8 cellular contexts compared by ENCODE assay signal in the genomic region with DNA sequence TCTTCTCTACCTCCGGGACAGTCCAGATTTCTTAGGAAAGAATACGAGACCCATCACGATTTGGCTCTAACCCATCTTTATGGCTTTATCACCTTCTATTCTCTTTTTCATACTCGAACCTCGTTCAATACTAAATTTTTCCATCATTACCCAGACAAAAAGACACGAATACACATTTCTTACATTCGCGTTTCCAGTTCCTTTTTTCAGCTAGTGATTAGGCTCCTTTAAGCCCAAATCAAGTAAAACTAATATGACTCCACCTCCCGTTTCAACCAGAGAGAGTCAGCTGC. TPM values are rescaled to one million over a fixed set of nuclear protein-coding genes. Genes with fewer than 3 reads are reported as not detected.
DNase-seq lines count a peak whose midpoint lies in the region; ATAC-seq and TF ChIP-seq lines count a peak whose summit lies in the region.

No MANE protein-coding gene starts in this region.

- peaks cover 27% of the 10 kb centered on the region for H3K36me3 Mint-ChIP-seq in activated naive CD8-positive, alpha-beta T cell treated with anti-CD3 and anti-CD28 coated beads for 36 hours
- H3K36me3 Mint-ChIP-seq in immature natural killer cell: peaks cover 4 to 26% (median 9%) of the 10 kb centered on the region in 3 donors

- TF ChIP-seq CTCF in SK-N-SH (IDR thresholded peaks at IDR 0.05): no peak

- H3F3A ChIP-seq in SK-N-SH (replicated peaks; ENCODE audit: insufficient read depth): peaks cover 44% of the 10 kb centered on the region

- no peak for ATAC-seq in SK-N-SH treated with all-trans-retinoic acid at 6 μM for 48 hours
- ATAC-seq in HG03469 (IDR thresholded peaks at IDR 0.05; ENCODE audit: unreplicated experiment): no peak

- no peaks in the 10 kb centered on the region for H4K20me1 ChIP-seq in SK-N-SH (ENCODE audit: insufficient read depth)

- no peaks in the 10 kb centered on the region for H3K9me3 Mint-ChIP-seq in activated naive CD8-positive, alpha-beta T cell treated with anti-CD3 and anti-CD28 coated beads for 36 hours
- no peaks in the 10 kb centered on the region for H3K9me3 Mint-ChIP-seq in immature natural killer cell

- H3K27ac ChIP-seq in SK-N-SH (ENCODE audit: low read depth in 2 of 2, low read length in 1 of 2) (peak overlapping the region; percentile 86 to 96), subcutaneous abdominal adipose tissue (ENCODE audit: low read depth, low read length) (peak overlapping the region; percentile 76)

- no peaks in the 10 kb centered on the region for H3K9me2 ChIP-seq in SK-N-SH

- no peak for TF ChIP-seq RAD21 in SK-N-SH (IDR thresholded peaks at IDR 0.05; ENCODE audit: low read length)

- H3K79me2 ChIP-seq in SK-N-SH (ENCODE audit: insufficient read depth): peaks cover 60% of the 10 kb centered on the region

- peaks cover 17% of the 10 kb centered on the region for H3K4me1 Mint-ChIP-seq in activated naive CD8-positive, alpha-beta T cell treated with anti-CD3 and anti-CD28 coated beads for 36 hours
- H3K4me1 Mint-ChIP-seq in immature natural killer cell: peaks cover 21 to 32% of the 10 kb centered on the region in 2 donors

- CTCF ChIA-PET in SK-N-SH (lab: Yijun Ruan, JAX): interaction anchor here (0.8 to 1.8 kb wide), 3 partner anchors 17 to 78 kb away, joined by 3 to 5 read pairs (median 5); a partner anchor contains a TSS

- no peak for DNase-seq in SK-N-SH
- DNase-seq in activated naive CD8-positive, alpha-beta T cell treated with anti-CD3 and anti-CD28 coated beads for 36 hours: no peak
- no peak for DNase-seq in immature natural killer cell
- DNase-seq in stimulated activated CD4-positive, alpha-beta T cell treated with anti-CD3 and anti-CD28 coated beads, Interleukin-4, amount 100 ng/mL, for 1 hour: no peak
- DNase-seq in medulla oblongata (ENCODE audit: extremely low spot score): no peak

- H3K9ac ChIP-seq in SK-N-SH (peak overlapping the region; percentile 78), subcutaneous abdominal adipose tissue (ENCODE audit: low read length in 5 of 5) (peak overlapping the region; percentile 74 to 95 (median 83))

- H3K27ac Mint-ChIP-seq in activated naive CD8-positive, alpha-beta T cell treated with anti-CD3 and anti-CD28 coated beads for 36 hours: peak overlapping the region; percentile 96
- peak overlapping the region; percentile 92 to 100 (median 96) for H3K27ac Mint-ChIP-seq in immature natural killer cell

- H3K4me1 ChIP-seq in SK-N-SH (ENCODE audit: control insufficient read depth in 1 of 2, insufficient read depth in 2 of 2, low read depth in 1 of 2, low read length in 1 of 2): peaks cover 0 to 7% of the 10 kb centered on the region in 2 experiments; a peak in 2 of 4 replicates
- peaks cover 0 to 18% (median 15%) of the 10 kb centered on the region in 5 donors for H3K4me1 ChIP-seq in subcutaneous abdominal adipose tissue (ENCODE audit: control insufficient read depth in 5 of 5, insufficient read depth in 5 of 5, low read length in 5 of 5)

- H2AFZ ChIP-seq in SK-N-SH (ENCODE audit: low read depth): peak overlapping the region; percentile 86

- H3K27me3 Mint-ChIP-seq in activated naive CD8-positive, alpha-beta T cell treated with anti-CD3 and anti-CD28 coated beads for 36 hours: no peaks in the 10 kb centered on the region
- peaks cover 0 to 10% (median 9%) of the 10 kb centered on the region in 3 donors for H3K27me3 Mint-ChIP-seq in immature natural killer cell (ENCODE audit: low read depth in 3 of 3)

- POLR2A ChIA-PET in SK-N-SH (lab: Yijun Ruan, JAX): interaction anchor here (1.4 to 2.5 kb wide), 3 partner anchors 18 to 84 kb away, joined by 4 to 18 read pairs (median 14); a partner anchor contains a TSS

- peaks cover 42 to 47% of the 10 kb centered on the region in 2 experiments for H3K36me3 ChIP-seq in SK-N-SH (replicated peaks in 1 of 2; ENCODE audit: control insufficient read depth in 1 of 2, insufficient read depth in 2 of 2, low read length in 1 of 2)
- H3K36me3 ChIP-seq in subcutaneous abdominal adipose tissue (ENCODE audit: control insufficient read depth in 5 of 5, insufficient read depth in 5 of 5, low read length in 5 of 5): peaks cover 12 to 26% (median 16%) of the 10 kb centered on the region in 5 donors

- peak overlapping the region; percentile 67 for H3K4me2 ChIP-seq in SK-N-SH

- WGBS in SK-N-SH (ENCODE audit: low lambda C conversion rate): under 1% methylated on average over 9 of the region's 9 CpGs

- H3K9me3 ChIP-seq in SK-N-SH (no peaks in the 10 kb centered on the region), subcutaneous abdominal adipose tissue (ENCODE audit: control insufficient read depth in 5 of 5, low read length in 5 of 5) (no peaks in the 10 kb centered on the region)

- H3K4me3 Mint-ChIP-seq in activated naive CD8-positive, alpha-beta T cell treated with anti-CD3 and anti-CD28 coated beads for 36 hours: peak overlapping the region; percentile 91
- H3K4me3 Mint-ChIP-seq in immature natural killer cell: peak overlapping the region; percentile 98 to 100 (median 98)

- H3K27me3 ChIP-seq in SK-N-SH (ENCODE audit: insufficient read depth): no peaks in the 10 kb centered on the region
- no peaks in the 10 kb centered on the region for H3K27me3 ChIP-seq in subcutaneous abdominal adipose tissue (ENCODE audit: control insufficient read depth in 5 of 5, insufficient read depth in 4 of 5, low read length in 5 of 5)

- no peak for TF ChIP-seq EP300 in SK-N-SH (IDR thresholded peaks at IDR 0.05; ENCODE audit: borderline replicate concordance in 1 of 2, low read depth in 1 of 2, low read length in 1 of 2)

- H3K4me3 ChIP-seq in SK-N-SH (ENCODE audit: low read depth in 2 of 2, low read length in 1 of 2): peak overlapping the region; percentile 72 to 93
- H3K4me3 ChIP-seq in subcutaneous abdominal adipose tissue (ENCODE audit: low read depth in 1 of 5, low read length in 5 of 5): peak overlapping the region; percentile 94 to 99 (median 98)

TF ChIP-seq in SK-N-SH, 30 proteins besides CTCF, POLR2A, EP300 and RAD21 (continues in another document):
- no peak for TF ChIP-seq RCOR1 (IDR thresholded peaks at IDR 0.05; ENCODE audit: low read length)
- TF ChIP-seq, protein P1, sequence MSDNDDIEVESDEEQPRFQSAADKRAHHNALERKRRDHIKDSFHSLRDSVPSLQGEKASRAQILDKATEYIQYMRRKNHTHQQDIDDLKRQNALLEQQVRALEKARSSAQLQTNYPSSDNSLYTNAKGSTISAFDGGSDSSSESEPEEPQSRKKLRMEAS (IDR thresholded peaks at IDR 0.05; ENCODE audit: low read depth): no peak

TF ChIP-seq in SK-N-SH treated with all-trans-retinoic acid at 6 μM for 48 hours, 23 proteins besides CTCF, POLR2A, EP300 and RAD21:
- TF ChIP-seq CSDC2 (CRISPR knock-in tag; IDR thresholded peaks at IDR 0.05) (no peak), TOX (CRISPR knock-in tag; IDR thresholded peaks at IDR 0.05; ENCODE audit: borderline replicate concordance) (no peak), ZNF565 (CRISPR knock-in tag; conservative IDR thresholded peaks at IDR 0.05; ENCODE audit: low read depth) (no peak), GLIS3 (CRISPR knock-in tag; IDR thresholded peaks at IDR 0.05) (no peak), ZFP30 (CRISPR knock-in tag; IDR thresholded peaks at IDR 0.05) (no peak)

RNA-seq across cellular contexts. Expression of a gene that starts 0.5 kb away (rescaled TPM):
- 2.2 and 3.2 TPM in 2 replicates for polyA plus RNA-seq in SK-N-SH (2012; rRNA removed)
- 4.2 and 4.9 TPM in 2 replicates for polyA plus RNA-seq in SK-N-SH (2012; cell fraction: cytosol; rRNA removed)
- 0.90 and 1.8 TPM in 2 replicates for polyA plus RNA-seq in SK-N-SH (2012; cell fraction: nucleus; rRNA removed)
- total RNA-seq in activated naive CD8-positive, alpha-beta T cell treated with anti-CD3 and anti-CD28 coated beads for 36 hours: 10 to 100 TPM in 1 of 2 experiments, 1 to 10 TPM in 1; 9.6 to 10.5 TPM
- 1 to 10 TPM in 2 of 3 donors, not detected in 1; 2.3 to 2.6 TPM for polyA plus RNA-seq in immature natural killer cell

RNA-seq across cellular contexts. Expression of a gene that starts 7.5 kb away (rescaled TPM):
- polyA plus RNA-seq in SK-N-SH (2012; rRNA removed): 12.4 and 15.2 TPM in 2 replicates
- polyA plus RNA-seq in SK-N-SH (2012; cell fraction: cytosol; rRNA removed): 15.7 and 15.8 TPM in 2 replicates
- polyA plus RNA-seq in SK-N-SH (2012; cell fraction: nucleus; rRNA removed): 8.3 and 18.6 TPM in 2 replicates
- 10 to 100 TPM; 26.4 to 28.0 TPM for total RNA-seq in activated naive CD8-positive, alpha-beta T cell treated with anti-CD3 and anti-CD28 coated beads for 36 hours
- polyA plus RNA-seq in immature natural killer cell: 10 to 100 TPM; 18.1 to 26.8 (median 23.7) TPM

RNA-seq across cellular contexts. Expression of a gene that starts 18.7 kb away (rescaled TPM):
- polyA plus RNA-seq in SK-N-SH (2012; rRNA removed) (3.9 and 6.0 TPM in 2 replicates), immature natural killer cell (1 to 10 TPM in 1 of 3 donors, under 1 TPM in 1, not detected in 1; 0.69 to 1.4 TPM)
- 5.6 and 6.1 TPM in 2 replicates for polyA plus RNA-seq in SK-N-SH (2012; cell fraction: cytosol; rRNA removed)
- 8.1 and 14.7 TPM in 2 replicates for polyA plus RNA-seq in SK-N-SH (2012; cell fraction: nucleus; rRNA removed)
- total RNA-seq in activated naive CD8-positive, alpha-beta T cell treated with anti-CD3 and anti-CD28 coated beads for 36 hours: 1 to 10 TPM; 5.2 to 5.8 TPM

RNA-seq across cellular contexts. Expression of a gene that starts 28.2 kb away (rescaled TPM):
- polyA plus RNA-seq in SK-N-SH (2012; rRNA removed): 20.2 and 29.2 TPM in 2 replicates
- 23.7 and 26.5 TPM in 2 replicates for polyA plus RNA-seq in SK-N-SH (2012; cell fraction: cytosol; rRNA removed)
- 23.6 and 39.9 TPM in 2 replicates for polyA plus RNA-seq in SK-N-SH (2012; cell fraction: nucleus; rRNA removed)
- total RNA-seq in activated naive CD8-positive, alpha-beta T cell treated with anti-CD3 and anti-CD28 coated beads for 36 hours: 10 to 100 TPM; 19.4 to 20.6 TPM
- 10 to 100 TPM; 14.0 to 24.2 (median 14.7) TPM for polyA plus RNA-seq in immature natural killer cell
